In the genomic region with DNA sequence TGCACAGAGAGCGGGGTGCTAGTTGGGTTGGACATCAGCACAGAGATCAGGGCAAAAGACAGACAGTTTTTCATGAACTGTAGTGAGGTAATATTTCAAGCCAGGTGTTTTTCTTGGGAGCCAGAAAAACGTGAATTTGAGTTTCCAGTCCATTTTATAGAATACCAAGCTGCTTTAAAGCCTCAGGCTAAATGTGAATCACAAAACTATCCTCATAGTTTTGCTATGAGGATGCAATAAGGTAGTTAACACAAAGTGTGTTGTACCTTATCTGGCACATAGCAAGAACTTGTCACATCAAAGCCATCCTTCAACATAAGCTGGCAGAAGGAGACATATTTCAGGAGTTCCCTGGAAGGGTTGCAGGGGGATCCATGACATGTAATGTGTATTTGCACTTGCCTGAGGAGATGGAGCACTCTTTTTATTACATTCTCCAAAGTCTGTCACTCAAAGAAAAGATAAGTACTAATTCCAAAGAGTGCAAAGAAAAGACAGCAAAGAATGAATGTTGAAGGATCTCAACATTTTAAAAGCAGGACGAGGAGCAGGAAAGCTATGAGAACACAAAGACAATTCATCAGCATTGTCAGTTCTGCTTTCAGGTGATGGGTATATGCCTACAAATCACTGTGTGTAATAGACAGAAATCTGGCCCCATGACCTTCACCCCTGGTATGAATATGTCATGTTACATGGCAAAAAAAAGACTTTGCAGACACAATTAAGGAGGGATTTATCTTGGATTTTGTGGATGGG, we compare ENCODE assay signal across 27 cellular contexts.
A peak's percentile ranks its signal among the peaks of the same experiment; 100 is the strongest.
DNase-seq lines count a peak whose midpoint lies in the region; ATAC-seq and TF ChIP-seq lines count a peak whose summit lies in the region.
"Had no signal": no experiment of that assay in that cellular context is flagged by ENCODE, and none has a peak within 500 bp of the region (broad histone marks: within the 10 kb centered on the region; RNA-seq: fewer than 3 reads in every experiment).

No MANE protein-coding gene starts in this region.

- ATAC-seq in GM18511 (IDR thresholded peaks at IDR 0.05; ENCODE audit: unreplicated experiment): no peak
- ATAC-seq: A549, GM12878 had no signal

- H3K4me1 ChIP-seq in esophagus muscularis mucosa: peaks cover 0 to 6% (median 5%) of the 10 kb centered on the region in 4 donors
- H3K4me1 ChIP-seq: A549; BLaER1 treated with 17β-estradiol and CSF1 and Interleukin-3, amounts not matched to agents 10 nM and 100 nM had no signal

- H3K36me3 Mint-ChIP-seq in HFFc6 (ENCODE audit: low read depth): no peaks in the 10 kb centered on the region
- no peaks in the 10 kb centered on the region for H3K36me3 Mint-ChIP-seq in type B pancreatic cell
- H3K36me3 Mint-ChIP-seq: IgD-negative memory B cell had no signal

- WGBS in esophagus muscularis mucosa: 53% methylated on average over 3 of the region's 3 CpGs

- H3K4me1 Mint-ChIP-seq in HFFc6 (ENCODE audit: low read depth): peaks cover 32% of the 10 kb centered on the region
- H3K4me1 Mint-ChIP-seq in type B pancreatic cell (ENCODE audit: unreplicated experiment): peaks cover 4% of the 10 kb centered on the region
- H3K4me1 Mint-ChIP-seq: IgD-negative memory B cell had no signal

- TF ChIP-seq POLR2A in esophagus muscularis mucosa (IDR thresholded peaks at IDR 0.05; ENCODE audit: low read depth): no peak

- intact Hi-C loops in esophagus muscularis mucosa (cut with DNase I): no loop called here

- no peak for TF ChIP-seq EP300 in esophagus muscularis mucosa (IDR thresholded peaks at IDR 0.05)

- H3K27me3 ChIP-seq in esophagus muscularis mucosa: no peaks in the 10 kb centered on the region
- H3K27me3 ChIP-seq: BLaER1 treated with 17β-estradiol and CSF1 and Interleukin-3, amounts not matched to agents 10 nM and 100 nM had no signal

- no peaks in the 10 kb centered on the region; the same call in 1 of the 2 replicates for H3K9me3 Mint-ChIP-seq in HFFc6
- no peaks in the 10 kb centered on the region for H3K9me3 Mint-ChIP-seq in type B pancreatic cell
- H3K9me3 Mint-ChIP-seq: CD4-positive, alpha-beta T cell had no signal

- H3K27me3 Mint-ChIP-seq in HFFc6 (ENCODE audit: insufficient read depth) (no peaks in the 10 kb centered on the region; the same call in 1 of the 2 replicates), type B pancreatic cell (peaks cover 27% of the 10 kb centered on the region)
- H3K27me3 Mint-ChIP-seq: CD4-positive, alpha-beta T cell; IgD-negative memory B cell had no signal

- no peaks in the 10 kb centered on the region for H3K9me3 ChIP-seq in esophagus muscularis mucosa
- H3K9me3 ChIP-seq: BLaER1 treated with 17β-estradiol and CSF1 and Interleukin-3, amounts not matched to agents 10 nM and 100 nM had no signal

- H3K27ac Mint-ChIP-seq in HFFc6: no peak overlapping the region
- H3K27ac Mint-ChIP-seq in type B pancreatic cell: peak overlapping the region; percentile 65
- H3K27ac Mint-ChIP-seq: CD4-positive, alpha-beta T cell had no signal

- no peak overlapping the region for H3K27ac ChIP-seq in esophagus muscularis mucosa (replicated peaks in 1 of 4)
- H3K27ac ChIP-seq: A549; BLaER1 treated with 17β-estradiol and CSF1 and Interleukin-3, amounts not matched to agents 10 nM and 100 nM; HL-60; KMS-11; SK-N-MC had no signal

- no peaks in the 10 kb centered on the region for H3K36me3 ChIP-seq in esophagus muscularis mucosa
- H3K36me3 ChIP-seq: BLaER1 treated with 17β-estradiol and CSF1 and Interleukin-3, amounts not matched to agents 10 nM and 100 nM had no signal

- H3K4me3 Mint-ChIP-seq in HFFc6 (no peak overlapping the region), type B pancreatic cell (no peak overlapping the region)
- H3K4me3 Mint-ChIP-seq: CD4-positive, alpha-beta T cell; IgD-negative memory B cell had no signal

- H3K4me3 ChIP-seq in esophagus muscularis mucosa: no peak overlapping the region
- H3K4me3 ChIP-seq: A549; BLaER1 treated with 17β-estradiol and CSF1 and Interleukin-3, amounts not matched to agents 10 nM and 100 nM; GM12878; SK-N-MC had no signal

- DNase-seq in HFFc6 (peak; percentile 40), RPMI7951 (ENCODE audit: low read depth) (peak; percentile 72), esophagus muscularis mucosa (ENCODE audit: extremely low spot score) (peak; percentile 55), type B pancreatic cell (ENCODE audit: extremely low spot score, unreplicated experiment) (no peak), COR-L47 (lab: John Stamatoyannopoulos, UW) (no peak), NCI-H748 treated with DMSO at 0.1 percent for 48 hours (lab: John Stamatoyannopoulos, UW) (no peak)
- DNase-seq: AML-193; CD4-positive, alpha-beta T cell; DMS53; GDM1; NCI-H1048; NCI-H1417; NCI-H187; NCI-H2081 treated with DMSO at 0.1 percent for 48 hours; NCI-H2171; NCI-H345; NCI-H510A treated with DMSO at 0.1 percent for 48 hours; NCI-H774; SHP77 had no signal

- no peak for TF ChIP-seq CTCF in HFFc6 (IDR thresholded peaks at IDR 0.05)
- TF ChIP-seq CTCF in esophagus muscularis mucosa (IDR thresholded peaks at IDR 0.05): no peak
- no peak for TF ChIP-seq CTCF in type B pancreatic cell (conservative IDR thresholded peaks at IDR 0.05)

Comparison
In these comparisons a context has a peak if more than half of its experiments do, and no peak if none do; other contexts are left out.
1. DNase-seq: peak in HFFc6 (single experiment), RPMI7951 (single experiment) and esophagus muscularis mucosa (single experiment); none in type B pancreatic cell (single experiment), COR-L47 (single experiment) and NCI-H748 treated with DMSO at 0.1 percent for 48 hours (single experiment).